8 cellular contexts compared by ENCODE assay signal in genomic region chr7:128841961-128842673, GRCh38. TPM values are rescaled to one million over a fixed set of nuclear protein-coding genes. Genes with fewer than 3 reads are reported as not detected.
A peak's percentile ranks its signal among the peaks of the same experiment; 100 is the strongest.
DNase-seq lines count a peak whose midpoint lies in the region; ATAC-seq, FAIRE-seq and TF ChIP-seq lines count a peak whose summit lies in the region.

No MANE protein-coding gene starts in this region.

- H3K4me2 ChIP-seq in GM23248 (ENCODE audit: unreplicated experiment) = no peak overlapping the region
- no peak overlapping the region for H3K4me2 ChIP-seq in keratinocyte (ENCODE audit: control insufficient read depth, extremely low read depth, insufficient read depth, low read depth, low read length)

- intact Hi-C loops in ascending aorta (cut with DNase I) = no loop called here

- TF ChIP-seq CTCF in ascending aorta (IDR thresholded peaks at IDR 0.05) (peak; percentile 11 to 71 (median 65)), keratinocyte (optimal IDR thresholded peaks at IDR 0.05 in 1 of 3, IDR thresholded peaks at IDR 0.05 in 1 of 3, conservative IDR thresholded peaks at IDR 0.05 in 1 of 3; ENCODE audit: extremely low read depth in 1 of 3, insufficient read depth in 2 of 3, low read length in 3 of 3) (peak; percentile 46 to 91 (median 79))

- H3K36me3 ChIP-seq in GM23248 (ENCODE audit: low read depth) (peaks cover 87% of the 10 kb centered on the region; the same call in 1 of the 2 replicates), ascending aorta (peaks cover 92 to 97% of the 10 kb centered on the region in 2 donors), keratinocyte (ENCODE audit: control insufficient read depth in 2 of 2, extremely low read depth in 1 of 2, insufficient read depth in 2 of 2, low read length in 2 of 2) (no peaks in the 10 kb centered on the region)

- H2AFZ ChIP-seq in GM23248 = no peak overlapping the region
- H2AFZ ChIP-seq in keratinocyte (ENCODE audit: control insufficient read depth, low read length) = no peak overlapping the region

- H3K4me1 ChIP-seq in GM23248 (ENCODE audit: insufficient read depth) (peaks cover 7% of the 10 kb centered on the region; the same call in 1 of the 2 replicates), ascending aorta (no peaks in the 10 kb centered on the region), keratinocyte (ENCODE audit: control insufficient read depth, extremely low read depth, insufficient read depth, low read length) (no peaks in the 10 kb centered on the region)

- no peaks in the 10 kb centered on the region for H4K20me1 ChIP-seq in GM23248 (ENCODE audit: insufficient read depth)
- H4K20me1 ChIP-seq in keratinocyte (ENCODE audit: control insufficient read depth, extremely low read depth, insufficient read depth, low read length) = no peaks in the 10 kb centered on the region

- no peaks in the 10 kb centered on the region for H3K9me1 ChIP-seq in keratinocyte (ENCODE audit: control insufficient read depth, extremely low read depth, insufficient read depth, low read length)

- dilution Hi-C loops in keratinocyte (cut with MboI; ENCODE audit: extremely low pct_ligation_motif_present, low sequenced_read_pairs) = no loop called here

- H3F3A ChIP-seq in GM23248 (ENCODE audit: insufficient read depth) = peaks cover 36% of the 10 kb centered on the region; the same call in 1 of the 2 replicates

- H3K79me2 ChIP-seq in GM23248 (ENCODE audit: insufficient read depth) (peaks cover 21% of the 10 kb centered on the region; the same call in 1 of the 2 replicates), keratinocyte (ENCODE audit: control insufficient read depth, insufficient read depth, low read length) (no peaks in the 10 kb centered on the region)

- H3K9me2 ChIP-seq in GM23248 (ENCODE audit: insufficient read depth) = no peaks in the 10 kb centered on the region

- peak; percentile 55 for DNase-seq in ACHN
- DNase-seq in GM23248 = peak; percentile 75
- DNase-seq in SKM-1 treated with dmso at 0.1 percent for 144 hours (lab: John Stamatoyannopoulos, UW; ENCODE audit: unreplicated experiment) = peak; percentile 38
- DNase-seq in ascending aorta (ENCODE audit: low spot score in 2 of 2) = no peak
- DNase-seq in keratinocyte (ENCODE audit: low read depth, low spot score) = no peak
- DNase-seq in stimulated activated CD4-positive, alpha-beta T cell treated with anti-CD3 and anti-CD28 coated beads, TNF-alpha, amount 100 ng/mL, for 24 hours (ENCODE audit: low read depth in 3 of 3) = peak; percentile 16 to 61 (median 18)

- no peak overlapping the region for H3K9ac ChIP-seq in GM23248
- H3K9ac ChIP-seq in keratinocyte (ENCODE audit: control insufficient read depth, extremely low read depth, insufficient read depth, low read length) = no peak overlapping the region

- H3K4me3 ChIP-seq in GM23248 = no peak overlapping the region
- no peak overlapping the region for H3K4me3 ChIP-seq in ascending aorta
- H3K4me3 ChIP-seq in keratinocyte (ENCODE audit: control insufficient read depth in 2 of 3, extremely low read depth in 1 of 3, insufficient read depth in 2 of 3, low read depth in 1 of 3, low read length in 3 of 3) = no peak overlapping the region

- H3K27ac ChIP-seq in GM23248 (peak overlapping the region; percentile 30), ascending aorta (peak overlapping the region in 1 of 2 donors; percentile 28), keratinocyte (ENCODE audit: control insufficient read depth, insufficient read depth, low read length) (no peak overlapping the region)

- H3K27me3 ChIP-seq in GM23248 (replicated peaks; ENCODE audit: insufficient read depth) (no peaks in the 10 kb centered on the region), ascending aorta (no peaks in the 10 kb centered on the region), keratinocyte (ENCODE audit: control insufficient read depth, extremely low read depth, insufficient read depth, low read length) (no peaks in the 10 kb centered on the region)

- 62 to 71% methylated on average over 28 to 33 of the region's 35 CpGs for WGBS in GM23248 (ENCODE audit: low coverage in 1 of 2, low lambda C conversion rate in 2 of 2, missing lambda C conversion rate in 2 of 2), 2 experiments

- in situ Hi-C loops in ACHN (cut with HindIII; ENCODE audit: low pct_ligation_motif_present, low pct_unique_long_range_greater_than_20kb, low sequenced_read_pairs) = no loop called here
- in situ Hi-C loops in GM23248 (cut with MboI) = no loop called here

- H3K9me3 ChIP-seq in GM23248 (ENCODE audit: low read depth) = no peaks in the 10 kb centered on the region
- H3K9me3 ChIP-seq in ascending aorta = no peaks in the 10 kb centered on the region
- H3K9me3 ChIP-seq in keratinocyte (ENCODE audit: control insufficient read depth, low read depth, low read length) = no peaks in the 10 kb centered on the region

- no peak for FAIRE-seq in keratinocyte (lab: Jason Lieb, UNC)

- ATAC-seq in HG02981 (IDR thresholded peaks at IDR 0.05; ENCODE audit: unreplicated experiment) = no peak
- no peak for ATAC-seq in HG02884 (IDR thresholded peaks at IDR 0.05; ENCODE audit: unreplicated experiment)

RNA-seq across cellular contexts. Expression of gene FLNC, which starts 11.9 kb away (rescaled TPM):
- 304 and 353 TPM in 2 replicates for total RNA-seq in GM23248 (2014; rRNA removed; shearing (Covaris generic))
- polyA plus RNA-seq in GM23248 (2016; fragmentation: Nextera tagmentation; extraction: Ambion mirVana) (74.0 and 75.1 TPM in 2 replicates), keratinocyte (0.03 to 0.15 TPM (median 0.06 TPM) in 3 replicates)
- 117 TPM for total RNA-seq in ascending aorta
- polyA plus RNA-seq in keratinocyte (2011; ENCODE audit: low read depth) = 0.20 TPM
- polyA plus RNA-seq in keratinocyte (2011; cell fraction: cytosol; rRNA removed) = 0.07 and 0.17 TPM in 2 replicates
- polyA plus RNA-seq in keratinocyte (2011; cell fraction: nucleus; rRNA removed) = 0.33 and 0.43 TPM in 2 replicates
- polyA plus RNA-seq in keratinocyte (2012; ENCODE audit: low replicate concordance) = 0.46 and 0.71 TPM in 2 replicates
- polyA minus RNA-seq in keratinocyte = 0.26 to 2.0 TPM (median 0.33 TPM) in 3 replicates
- 1.2 TPM for polyA minus RNA-seq in keratinocyte (2011; cell fraction: cytosol; rRNA and poly(A)+ RNA removed)
- 1.6 and 1.8 TPM in 2 replicates for polyA minus RNA-seq in keratinocyte (2011; cell fraction: nucleus; rRNA and poly(A)+ RNA removed)

RNA-seq across cellular contexts. Expression of gene ATP6V1F, which starts 20.5 kb away (rescaled TPM):
- 96.5 and 124 TPM in 2 replicates for total RNA-seq in GM23248 (2014; rRNA removed; shearing (Covaris generic))
- 243 and 264 TPM in 2 replicates for polyA plus RNA-seq in GM23248 (2016; fragmentation: Nextera tagmentation; extraction: Ambion mirVana)
- total RNA-seq in ascending aorta = 142 TPM
- 263 to 429 TPM (median 268 TPM) in 3 replicates for polyA plus RNA-seq in keratinocyte
- 107 TPM for polyA plus RNA-seq in keratinocyte (2011; ENCODE audit: low read depth)
- polyA plus RNA-seq in keratinocyte (2011; cell fraction: cytosol; rRNA removed) = 342 and 421 TPM in 2 replicates
- 115 and 151 TPM in 2 replicates for polyA plus RNA-seq in keratinocyte (2011; cell fraction: nucleus; rRNA removed)
- polyA plus RNA-seq in keratinocyte (2012; ENCODE audit: low replicate concordance) = 283 and 576 TPM in 2 replicates
- 59.0 to 128 TPM (median 113 TPM) in 3 replicates for polyA minus RNA-seq in keratinocyte
- polyA minus RNA-seq in keratinocyte (2011; cell fraction: cytosol; rRNA and poly(A)+ RNA removed) = 125 TPM
- 20.6 and 23.4 TPM in 2 replicates for polyA minus RNA-seq in keratinocyte (2011; cell fraction: nucleus; rRNA and poly(A)+ RNA removed)

RNA-seq across cellular contexts. Expression of gene CCDC136, which starts 50.3 kb away (rescaled TPM):
- total RNA-seq in GM23248 (2014; rRNA removed; shearing (Covaris generic)) = 3.1 and 3.8 TPM in 2 replicates
- 2.8 and 3.9 TPM in 2 replicates for polyA plus RNA-seq in GM23248 (2016; fragmentation: Nextera tagmentation; extraction: Ambion mirVana)
- 0.64 TPM for total RNA-seq in ascending aorta
- 0.84 to 1.6 TPM (median 1.5 TPM) in 3 replicates for polyA plus RNA-seq in keratinocyte
- 0.29 TPM for polyA plus RNA-seq in keratinocyte (2011; ENCODE audit: low read depth)
- polyA plus RNA-seq in keratinocyte (2011; cell fraction: cytosol; rRNA removed) = 0.52 and 0.64 TPM in 2 replicates
- polyA plus RNA-seq in keratinocyte (2011; cell fraction: nucleus; rRNA removed) = 4.4 and 5.1 TPM in 2 replicates
- polyA plus RNA-seq in keratinocyte (2012; ENCODE audit: low replicate concordance) = 0.11 and 0.50 TPM in 2 replicates
- 1.0 to 1.9 TPM (median 1.8 TPM) in 3 replicates for polyA minus RNA-seq in keratinocyte
- not detected for polyA minus RNA-seq in keratinocyte (2011; cell fraction: cytosol; rRNA and poly(A)+ RNA removed)
- polyA minus RNA-seq in keratinocyte (2011; cell fraction: nucleus; rRNA and poly(A)+ RNA removed) = 2.5 and 3.4 TPM in 2 replicates

Comparison
In these comparisons a context has a peak if more than half of its experiments do, and no peak if none do; other contexts are left out.
1. DNase-seq: peak in ACHN (single experiment), GM23248 (single experiment), SKM-1 treated with dmso at 0.1 percent for 144 hours (single experiment) and stimulated activated CD4-positive, alpha-beta T cell treated with anti-CD3 and anti-CD28 coated beads, TNF-alpha, amount 100 ng/mL, for 24 hours (3 of 3); none in ascending aorta (0 of 2) and keratinocyte (single experiment).